In the genomic region with DNA sequence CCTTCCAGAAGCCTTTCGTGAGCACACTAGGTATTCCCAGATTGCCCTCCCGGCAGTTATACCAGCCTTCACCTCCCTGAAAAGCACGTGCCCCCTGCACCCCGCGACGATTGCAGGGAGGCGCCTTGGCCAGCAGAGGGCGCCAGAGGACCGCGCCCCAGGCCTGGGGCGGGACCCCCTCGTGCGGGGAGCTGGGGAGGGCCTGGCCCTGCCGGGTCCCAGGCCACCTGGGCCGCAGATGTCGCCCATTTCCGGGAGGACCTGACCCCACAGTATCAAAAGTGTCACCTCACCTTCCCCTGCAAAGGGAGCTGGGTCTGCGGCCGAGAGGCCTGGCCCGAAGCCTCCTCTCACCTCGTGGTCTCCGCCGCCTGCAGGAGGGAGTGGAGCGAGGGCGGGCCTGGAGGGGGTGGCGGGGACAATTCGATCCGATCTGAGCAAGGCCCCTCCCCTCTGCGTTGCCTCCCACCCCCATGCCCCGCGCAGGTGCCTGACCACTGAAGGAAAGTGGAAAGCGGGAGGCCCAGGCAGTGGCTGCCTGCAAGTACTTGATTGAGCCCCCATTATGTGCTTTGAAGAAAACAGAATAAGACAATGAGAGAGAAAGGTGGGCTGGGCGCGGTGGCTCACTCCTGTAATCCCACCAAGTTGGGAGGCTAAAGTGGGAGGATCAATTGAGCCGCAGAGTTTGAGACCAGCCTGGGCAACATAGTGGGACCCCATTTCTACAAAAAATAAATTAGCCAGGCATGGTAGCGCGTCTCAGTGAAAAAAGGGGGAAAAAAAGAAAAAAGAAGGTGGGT, we compare ENCODE assay signal across 1 cellular context.
A peak's percentile ranks its signal among the peaks of the same experiment; 100 is the strongest.
TF ChIP-seq lines count a peak whose summit lies in the region.

No MANE protein-coding gene starts in this region.

TF ChIP-seq in A549, 52 proteins besides CTCF, POLR2A, EP300 and RAD21 (continued from another document):
- TF ChIP-seq FOSL2 (IDR thresholded peaks at IDR 0.05): no peak
- 0 out of 2 replicates have a peak, but pooled peaks have one; percentile 4 for TF ChIP-seq FOSL2 (CRISPR knock-in tag; IDR thresholded peaks at IDR 0.05)
- no peak for TF ChIP-seq CHD4 (IDR thresholded peaks at IDR 0.05; ENCODE audit: borderline replicate concordance)
- peak; percentile 95 for TF ChIP-seq MYC (IDR thresholded peaks at IDR 0.05; ENCODE audit: borderline replicate concordance, low read length)
- no peak for TF ChIP-seq ZC3H11A (IDR thresholded peaks at IDR 0.05)
- 0 out of 2 replicates have a peak, but pooled peaks have one; percentile 46 for TF ChIP-seq RFX5 (IDR thresholded peaks at IDR 0.05)
- no peak for TF ChIP-seq KDM5A (IDR thresholded peaks at IDR 0.05)
- TF ChIP-seq NPAS2 (CRISPR knock-in tag; IDR thresholded peaks at IDR 0.05; ENCODE audit: borderline replicate concordance): 0 out of 2 replicates have a peak, but pooled peaks have one; percentile 45
- no peak for TF ChIP-seq HOXB13 (CRISPR knock-in tag; IDR thresholded peaks at IDR 0.05; ENCODE audit: low read depth)
- TF ChIP-seq, protein P1, sequence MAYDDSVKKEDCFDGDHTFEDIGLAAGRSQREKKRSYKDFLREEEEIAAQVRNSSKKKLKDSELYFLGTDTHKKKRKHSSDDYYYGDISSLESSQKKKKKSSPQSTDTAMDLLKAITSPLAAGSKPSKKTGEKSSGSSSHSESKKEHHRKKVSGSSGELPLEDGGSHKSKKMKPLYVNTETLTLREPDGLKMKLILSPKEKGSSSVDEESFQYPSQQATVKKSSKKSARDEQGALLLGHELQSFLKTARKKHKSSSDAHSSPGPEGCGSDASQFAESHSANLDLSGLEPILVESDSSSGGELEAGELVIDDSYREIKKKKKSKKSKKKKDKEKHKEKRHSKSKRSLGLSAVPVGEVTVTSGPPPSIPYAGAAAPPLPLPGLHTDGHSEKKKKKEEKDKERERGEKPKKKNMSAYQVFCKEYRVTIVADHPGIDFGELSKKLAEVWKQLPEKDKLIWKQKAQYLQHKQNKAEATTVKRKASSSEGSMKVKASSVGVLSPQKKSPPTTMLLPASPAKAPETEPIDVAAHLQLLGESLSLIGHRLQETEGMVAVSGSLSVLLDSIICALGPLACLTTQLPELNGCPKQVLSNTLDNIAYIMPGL (CRISPR knock-in tag; IDR thresholded peaks at IDR 0.05; ENCODE audit: borderline replicate concordance): no peak
- no peak for TF ChIP-seq BCL3 (IDR thresholded peaks at IDR 0.05)
- TF ChIP-seq POLR2AphosphoS2 (conservative IDR thresholded peaks at IDR 0.05; ENCODE audit: low read length): no peak
- no peak for TF ChIP-seq EHMT2 (IDR thresholded peaks at IDR 0.05; ENCODE audit: low read depth)
- no peak for TF ChIP-seq RARB (CRISPR knock-in tag; IDR thresholded peaks at IDR 0.05)
- no peak for TF ChIP-seq RCOR1 (IDR thresholded peaks at IDR 0.05; ENCODE audit: low read depth, low read length)
- TF ChIP-seq MAZ (IDR thresholded peaks at IDR 0.05; ENCODE audit: borderline replicate concordance, low read depth, low read length): 0 out of 2 replicates have a peak, but pooled peaks have one; percentile 63
- TF ChIP-seq, protein P2, sequence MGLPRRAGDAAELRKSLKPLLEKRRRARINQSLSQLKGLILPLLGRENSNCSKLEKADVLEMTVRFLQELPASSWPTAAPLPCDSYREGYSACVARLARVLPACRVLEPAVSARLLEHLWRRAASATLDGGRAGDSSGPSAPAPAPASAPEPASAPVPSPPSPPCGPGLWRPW (IDR thresholded peaks at IDR 0.05): no peak
- TF ChIP-seq ELK1 (IDR thresholded peaks at IDR 0.05; ENCODE audit: low read depth, low read length): no peak
- peak in 1 of 2 experiments; percentile 20; a peak in 1 of 5 replicates for TF ChIP-seq JUN (IDR thresholded peaks at IDR 0.05)
- no peak for TF ChIP-seq PHF8 (IDR thresholded peaks at IDR 0.05; ENCODE audit: borderline replicate concordance, low read depth)
- no peak for TF ChIP-seq KDM1A (IDR thresholded peaks at IDR 0.05; ENCODE audit: low read depth)
- TF ChIP-seq, protein P3, sequence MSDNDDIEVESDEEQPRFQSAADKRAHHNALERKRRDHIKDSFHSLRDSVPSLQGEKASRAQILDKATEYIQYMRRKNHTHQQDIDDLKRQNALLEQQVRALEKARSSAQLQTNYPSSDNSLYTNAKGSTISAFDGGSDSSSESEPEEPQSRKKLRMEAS (IDR thresholded peaks at IDR 0.05): peak; percentile 96
- 0 out of 2 replicates have a peak, but pooled peaks have one; percentile 31 for TF ChIP-seq ESRRA (IDR thresholded peaks at IDR 0.05; ENCODE audit: borderline replicate concordance, low read length)
- no peak for TF ChIP-seq SREBF2 (IDR thresholded peaks at IDR 0.05)
TF ChIP-seq in A549: peak in this region for 15.
